ENCODE assay signal across 23 cellular contexts in genomic region chr20:13838664-13839063, GRCh38. TPM values are rescaled to one million over a fixed set of nuclear protein-coding genes. Genes with fewer than 3 reads are reported as not detected.
DNase-seq lines count a peak whose midpoint lies in the region; ATAC-seq and TF ChIP-seq lines count a peak whose summit lies in the region.
"Had no signal": no experiment of that assay in that cellular context is flagged by ENCODE, and none has a peak within 500 bp of the region (broad histone marks: within the 10 kb centered on the region; RNA-seq: fewer than 3 reads in every experiment).

No MANE protein-coding gene starts in this region.

- no peak overlapping the region for H3K4me3 ChIP-seq in heart left ventricle
- no peak overlapping the region for H3K4me3 ChIP-seq in esophagus muscularis mucosa
- H3K4me3 ChIP-seq in sigmoid colon = no peak overlapping the region
- H3K4me3 ChIP-seq: BLaER1 had no signal

- intact Hi-C loops in heart left ventricle (cut with DNase I) (loop anchor here in 2 of 10 donors (10.0 kb wide), 2 partner anchors 46 to 106 kb away; no protein-coding TSS in a partner anchor), left cardiac atrium (cut with DNase I) (no loop called here), esophagus muscularis mucosa (cut with DNase I) (no loop called here), sigmoid colon (cut with DNase I) (loop anchor here (2.0 kb wide), 1 partner anchor 36 kb away; no protein-coding TSS in a partner anchor)

- no peaks in the 10 kb centered on the region for H3K27me3 ChIP-seq in heart left ventricle
- H3K27me3 ChIP-seq in esophagus muscularis mucosa = no peaks in the 10 kb centered on the region
- H3K27me3 ChIP-seq in sigmoid colon = no peaks in the 10 kb centered on the region
- H3K27me3 ChIP-seq: BLaER1 had no signal

- peak in 3 of 4 donors; percentile 44 to 67 (median 59) for ATAC-seq in heart left ventricle
- no peak for ATAC-seq in left cardiac atrium
- no peak for ATAC-seq in T-cell (replicated peaks in 1 of 4)

- H3K36me3 ChIP-seq in heart left ventricle (no peaks in the 10 kb centered on the region), esophagus muscularis mucosa (no peaks in the 10 kb centered on the region), sigmoid colon (no peaks in the 10 kb centered on the region)
- H3K36me3 ChIP-seq: BLaER1 had no signal

- TF ChIP-seq EP300 in esophagus muscularis mucosa (IDR thresholded peaks at IDR 0.05) = no peak
- peak in 1 of 4 donors; percentile 83 for TF ChIP-seq EP300 in sigmoid colon (IDR thresholded peaks at IDR 0.05)

- H3K27ac ChIP-seq in heart left ventricle (peak overlapping the region in 1 of 12 donors; percentile 69), esophagus muscularis mucosa (replicated peaks in 1 of 4) (no peak overlapping the region), sigmoid colon (peak overlapping the region in 3 of 4 donors; percentile 59 to 81 (median 67))
- H3K27ac ChIP-seq: BLaER1, HL-60, KMS-11 had no signal

- H3K9me3 Mint-ChIP-seq in immature natural killer cell (no peaks in the 10 kb centered on the region), T-cell (no peaks in the 10 kb centered on the region)

- H3K27me3 Mint-ChIP-seq in immature natural killer cell (ENCODE audit: low read depth in 3 of 3) (peaks cover 0 to 2% (median 0%) of the 10 kb centered on the region in 3 donors), T-cell (peaks cover 16 to 19% of the 10 kb centered on the region in 2 donors)

- 47 to 59% (median 55%) methylated on average over 7 of the region's 7 CpGs for WGBS in heart left ventricle, 4 donors
- whole genome bisulfite sequencing in esophagus muscularis mucosa = 78% methylated on average over 7 of the region's 7 CpGs
- WGBS in sigmoid colon, 2 donors = 80 to 81% methylated on average over 7 of the region's 7 CpGs

- POLR2A ChIA-PET in T-cell (lab: Charles Lee) = no interaction called here

- no peak for TF ChIP-seq POLR2A in heart left ventricle (IDR thresholded peaks at IDR 0.05)
- TF ChIP-seq POLR2A in esophagus muscularis mucosa (IDR thresholded peaks at IDR 0.05; ENCODE audit: low read depth) = no peak
- TF ChIP-seq POLR2A in sigmoid colon (IDR thresholded peaks at IDR 0.05) = no peak

- no peak for DNase-seq in heart left ventricle
- no peak for DNase-seq in left cardiac atrium
- DNase-seq in esophagus muscularis mucosa (ENCODE audit: extremely low spot score) = peak; percentile 53
- DNase-seq in sigmoid colon = peak; percentile 71
- no peak for DNase-seq in immature natural killer cell
- DNase-seq in T-helper 2 cell = no peak
- no peak for DNase-seq in T-cell
- DNase-seq: CD4-positive, CD25-positive, alpha-beta regulatory T cell; DMS153; DND-41; MM.1S; NCI-H1048; NCI-H1417; NCI-H1694; NCI-H2029 treated with DMSO at 0.1 percent for 48 hours; NCI-H446 treated with DMSO at 0.1 percent for 48 hours; NCI-H526 treated with DMSO at 0.1 percent for 48 hours; RPMI8226; SHP77 treated with DMSO at 0.1 percent for 48 hours had no signal

- H3K27ac Mint-ChIP-seq in immature natural killer cell (no peak overlapping the region), T-cell (no peak overlapping the region)
- H3K27ac Mint-ChIP-seq: CD4-positive, CD25-positive, alpha-beta regulatory T cell; IgD-negative memory B cell had no signal

- CTCF ChIA-PET in T-cell (lab: Charles Lee) = no interaction called here

- H3K4me1 Mint-ChIP-seq in immature natural killer cell (no peaks in the 10 kb centered on the region), T-cell (no peaks in the 10 kb centered on the region)
- H3K4me1 Mint-ChIP-seq: CD4-positive, CD25-positive, alpha-beta regulatory T cell; IgD-negative memory B cell had no signal

- H3K9me3 ChIP-seq in heart left ventricle (no peaks in the 10 kb centered on the region), esophagus muscularis mucosa (no peaks in the 10 kb centered on the region), sigmoid colon (no peaks in the 10 kb centered on the region)
- H3K9me3 ChIP-seq: BLaER1 had no signal

- H3K4me1 ChIP-seq in heart left ventricle (peaks cover 0 to 5% (median 0%) of the 10 kb centered on the region in 12 donors), esophagus muscularis mucosa (no peaks in the 10 kb centered on the region), sigmoid colon (peaks cover 4 to 46% (median 28%) of the 10 kb centered on the region in 4 donors)
- H3K4me1 ChIP-seq: BLaER1 had no signal

- H3K4me3 Mint-ChIP-seq in immature natural killer cell = no peak overlapping the region
- no peak overlapping the region for H3K4me3 Mint-ChIP-seq in T-cell
- H3K4me3 Mint-ChIP-seq: CD4-positive, CD25-positive, alpha-beta regulatory T cell; IgD-negative memory B cell had no signal

- H3K36me3 Mint-ChIP-seq in immature natural killer cell (no peaks in the 10 kb centered on the region), T-cell (no peaks in the 10 kb centered on the region)
- H3K36me3 Mint-ChIP-seq: CD4-positive, CD25-positive, alpha-beta regulatory T cell; IgD-negative memory B cell had no signal

- TF ChIP-seq CTCF in heart left ventricle (IDR thresholded peaks at IDR 0.05) = no peak
- no peak for TF ChIP-seq CTCF in esophagus muscularis mucosa (IDR thresholded peaks at IDR 0.05)
- TF ChIP-seq CTCF in sigmoid colon (IDR thresholded peaks at IDR 0.05) = no peak

RNA-seq across cellular contexts. Expression of gene NDUFAF5, which starts 53.8 kb away (rescaled TPM):
- total RNA-seq in heart left ventricle (10 to 100 TPM; 34.7 to 72.3 (median 55.5) TPM), left cardiac atrium (10 to 100 TPM; 46.4 to 67.6 TPM), esophagus muscularis mucosa (10 to 100 TPM; 11.9 to 23.3 (median 19.1) TPM), sigmoid colon (10 to 100 TPM; 17.4 to 21.7 (median 18.5) TPM), T-cell (10 to 100 TPM; 25.6 to 39.4 (median 30.1) TPM)
- polyA plus RNA-seq in heart left ventricle (10 to 100 TPM; 38.9 to 72.0 TPM), sigmoid colon (10 to 100 TPM; 18.5 to 28.2 (median 26.4) TPM), immature natural killer cell (10 to 100 TPM in 1 of 3 donors, 1 to 10 TPM in 2; 5.8 to 14.8 (median 7.7) TPM)

RNA-seq across cellular contexts. Expression of gene ESF1, which starts 53.9 kb away (rescaled TPM):
- 10 to 100 TPM in 7 of 9 donors, 1 to 10 TPM in 2; 8.9 to 17.8 (median 14.0) TPM for total RNA-seq in heart left ventricle
- polyA plus RNA-seq in heart left ventricle = 10 to 100 TPM; 12.1 to 19.0 TPM
- total RNA-seq in left cardiac atrium = 10 to 100 TPM; 11.6 to 18.7 TPM
- 10 to 100 TPM in 3 of 4 donors, 1 to 10 TPM in 1; 9.0 to 16.2 (median 13.3) TPM for total RNA-seq in esophagus muscularis mucosa
- 10 to 100 TPM; 14.0 to 20.5 (median 16.0) TPM for total RNA-seq in sigmoid colon
- 10 to 100 TPM in 1 of 3 donors, 1 to 10 TPM in 2; 7.2 to 11.3 (median 8.0) TPM for polyA plus RNA-seq in sigmoid colon
- 1 to 10 TPM; 4.1 to 6.7 (median 4.5) TPM for polyA plus RNA-seq in immature natural killer cell
- 10 to 100 TPM in 4 of 5 donors, 1 to 10 TPM in 1; 9.4 to 14.2 (median 12.2) TPM for total RNA-seq in T-cell

Comparison
In these comparisons a context has a peak if more than half of its experiments do, and no peak if none do; other contexts are left out.
1. ATAC-seq: peak in heart left ventricle (3 of 4); none in left cardiac atrium (0 of 2) and T-cell (0 of 4).
2. DNase-seq: peak in esophagus muscularis mucosa (single experiment) and sigmoid colon (single experiment); none in heart left ventricle (0 of 5), left cardiac atrium (single experiment), immature natural killer cell (0 of 3), T-helper 2 cell (0 of 5) and T-cell (0 of 34).
3. H3K27ac ChIP-seq: peak in sigmoid colon (3 of 4); none in esophagus muscularis mucosa (0 of 4).